Comparison of ENCODE assay signal across 23 cellular contexts in genomic region chr13:30850867-30851211, GRCh38. TPM values are rescaled to one million over a fixed set of nuclear protein-coding genes. Genes with fewer than 3 reads are reported as not detected.
DNase-seq lines count a peak whose midpoint lies in the region; FAIRE-seq and TF ChIP-seq lines count a peak whose summit lies in the region.
"Had no signal": no experiment of that assay in that cellular context is flagged by ENCODE, and none has a peak within 500 bp of the region (broad histone marks: within the 10 kb centered on the region; RNA-seq: fewer than 3 reads in every experiment).

No MANE protein-coding gene starts in this region.

- peak overlapping the region; percentile 73 for H3K27ac Mint-ChIP-seq in astrocyte (ENCODE audit: unreplicated experiment)
- H3K27ac Mint-ChIP-seq: B cell; CD4-positive, alpha-beta T cell; CD8-positive, alpha-beta T cell had no signal

- H3F3A ChIP-seq in GM23248 (ENCODE audit: insufficient read depth): peaks cover 43% of the 10 kb centered on the region
- H3F3A ChIP-seq in smooth muscle cell (ENCODE audit: low read depth): peaks cover 34% of the 10 kb centered on the region

- no peaks in the 10 kb centered on the region for H3K9me3 ChIP-seq in GM23248 (ENCODE audit: low read depth)
- H3K9me3 ChIP-seq in astrocyte (ENCODE audit: insufficient read depth, low read depth, low read length): no peaks in the 10 kb centered on the region
- no peaks in the 10 kb centered on the region for H3K9me3 ChIP-seq in smooth muscle cell (replicated peaks; ENCODE audit: low read depth)
- H3K9me3 ChIP-seq: A549, Caco-2 had no signal

- TF ChIP-seq CTCF in astrocyte (IDR thresholded peaks at IDR 0.05; ENCODE audit: insufficient read depth, low read depth, low read length) (no peak), smooth muscle cell (IDR thresholded peaks at IDR 0.05; ENCODE audit: borderline replicate concordance, insufficient read depth, poor library complexity, severe bottlenecking) (no peak)

- in situ Hi-C loops in GM23248 (cut with MboI): no loop called here

- FAIRE-seq in astrocyte (lab: Jason Lieb, UNC): no peak
- FAIRE-seq: A549, D721Med, G401.6, GM19239 had no signal

- peak overlapping the region; percentile 15 for H3K4me2 ChIP-seq in GM23248 (ENCODE audit: unreplicated experiment)
- H3K4me2 ChIP-seq in astrocyte (ENCODE audit: low read length): no peak overlapping the region
- H3K4me2 ChIP-seq in smooth muscle cell: peak overlapping the region; percentile 20
- H3K4me2 ChIP-seq: A549 had no signal

- H4K20me1 ChIP-seq in GM23248 (ENCODE audit: insufficient read depth) (no peaks in the 10 kb centered on the region), astrocyte (ENCODE audit: insufficient read depth, low read length) (no peaks in the 10 kb centered on the region), smooth muscle cell (ENCODE audit: low read depth) (no peaks in the 10 kb centered on the region)

- no peaks in the 10 kb centered on the region for H3K36me3 Mint-ChIP-seq in astrocyte (ENCODE audit: low read depth, unreplicated experiment)
- H3K36me3 Mint-ChIP-seq: CD8-positive, alpha-beta T cell had no signal

- H3K27me3 Mint-ChIP-seq in astrocyte (ENCODE audit: low read depth, unreplicated experiment): no peaks in the 10 kb centered on the region
- H3K27me3 Mint-ChIP-seq: B cell had no signal

- H3K36me3 ChIP-seq in GM23248 (ENCODE audit: low read depth): no peaks in the 10 kb centered on the region
- no peaks in the 10 kb centered on the region for H3K36me3 ChIP-seq in astrocyte (ENCODE audit: insufficient read depth, low read length)
- H3K36me3 ChIP-seq in smooth muscle cell (ENCODE audit: low read depth): no peaks in the 10 kb centered on the region
- H3K36me3 ChIP-seq: BLaER1 treated with 17β-estradiol and CSF1 and Interleukin-3, amounts not matched to agents 10 nM and 100 nM had no signal

- H3K27ac ChIP-seq in GM23248 (peak overlapping the region; percentile 86), astrocyte (ENCODE audit: low read depth, low read length) (no peak overlapping the region), smooth muscle cell (ENCODE audit: low read depth) (peak overlapping the region; percentile 54)
- H3K27ac ChIP-seq: 22Rv1; A549; BLaER1 treated with 17β-estradiol and CSF1 and Interleukin-3, amounts not matched to agents 10 nM and 100 nM; C4-2B had no signal

- H3K9ac ChIP-seq in GM23248 (peak overlapping the region; percentile 51), astrocyte (ENCODE audit: low read length) (no peak overlapping the region), smooth muscle cell (ENCODE audit: low read depth) (no peak overlapping the region)
- H3K9ac ChIP-seq: BLaER1 treated with 17β-estradiol and CSF1 and Interleukin-3, amounts not matched to agents 10 nM and 100 nM had no signal

- peaks cover 6% of the 10 kb centered on the region for H3K9me3 Mint-ChIP-seq in astrocyte (ENCODE audit: unreplicated experiment)
- H3K9me3 Mint-ChIP-seq: CD4-positive, alpha-beta T cell; CD8-positive, alpha-beta T cell had no signal

- H3K4me1 ChIP-seq in GM23248 (ENCODE audit: insufficient read depth) (peaks cover 32% of the 10 kb centered on the region), astrocyte (ENCODE audit: insufficient read depth, low read length) (peaks cover 30% of the 10 kb centered on the region), smooth muscle cell (ENCODE audit: low read depth) (peaks cover 7% of the 10 kb centered on the region)

- H3K79me2 ChIP-seq in GM23248 (ENCODE audit: insufficient read depth) (no peaks in the 10 kb centered on the region), astrocyte (ENCODE audit: insufficient read depth, low read length) (no peaks in the 10 kb centered on the region), smooth muscle cell (ENCODE audit: low read depth) (no peaks in the 10 kb centered on the region)

- H2AFZ ChIP-seq in GM23248 (no peak overlapping the region), astrocyte (ENCODE audit: low read depth, low read length) (no peak overlapping the region), smooth muscle cell (ENCODE audit: low read depth) (no peak overlapping the region)

- DNase-seq in DMS53 (lab: John Stamatoyannopoulos, UW) (peak; percentile 29), DMS53 treated with DMSO at 0.1 percent for 48 hours (lab: John Stamatoyannopoulos, UW; ENCODE audit: unreplicated experiment) (no peak), GM23248 (peak; percentile 61), astrocyte (ENCODE audit: low read depth) (no peak), smooth muscle cell (lab: John Stamatoyannopoulos, UW; ENCODE audit: unreplicated experiment) (no peak), hippocampal formation (lab: John Stamatoyannopoulos, UW) (no peak), NCI-H748 treated with DMSO at 0.1 percent for 48 hours (lab: John Stamatoyannopoulos, UW) (no peak)
- DNase-seq: AML-193; Caco-2; Calu3; CD4-positive, alpha-beta T cell; CD8-positive, alpha-beta T cell; DMS79 treated with DMSO at 0.1 percent for 48 hours; GF-D8 had no signal

- H3K27me3 ChIP-seq in GM23248 (replicated peaks; ENCODE audit: insufficient read depth) (no peaks in the 10 kb centered on the region), astrocyte (ENCODE audit: insufficient read depth, low read length) (no peaks in the 10 kb centered on the region), smooth muscle cell (ENCODE audit: low read depth) (no peaks in the 10 kb centered on the region)

- no peaks in the 10 kb centered on the region for H3K9me2 ChIP-seq in GM23248 (ENCODE audit: insufficient read depth)

- no peak overlapping the region for H3K4me3 ChIP-seq in GM23248
- no peak overlapping the region for H3K4me3 ChIP-seq in astrocyte (ENCODE audit: insufficient read depth, low read depth, low read length)
- no peak overlapping the region for H3K4me3 ChIP-seq in smooth muscle cell
- H3K4me3 ChIP-seq: A549; BLaER1 treated with 17β-estradiol and CSF1 and Interleukin-3, amounts not matched to agents 10 nM and 100 nM had no signal

- peaks cover 48% of the 10 kb centered on the region for H3K4me1 Mint-ChIP-seq in astrocyte (ENCODE audit: low read depth, unreplicated experiment)

- H3K4me3 Mint-ChIP-seq in astrocyte (ENCODE audit: unreplicated experiment): no peak overlapping the region
- H3K4me3 Mint-ChIP-seq: B cell; CD4-positive, alpha-beta T cell; CD8-positive, alpha-beta T cell had no signal

RNA-seq across cellular contexts. Expression of gene MEDAG, which starts 55.2 kb away (rescaled TPM):
- total RNA-seq in GM23248 (2014; rRNA removed; shearing (Covaris generic)): 228 and 243 TPM in 2 replicates
- polyA plus RNA-seq in GM23248 (2016; fragmentation: Nextera tagmentation; extraction: Ambion mirVana): 84.9 and 86.0 TPM in 2 replicates
- total RNA-seq in astrocyte: 1.2 and 1.5 TPM in 2 replicates
- total RNA-seq in smooth muscle cell: not detected in 2 replicates
- not detected in 2 replicates for polyA plus RNA-seq in smooth muscle cell
- total RNA-seq: A172; B cell; Caco-2; CD4-positive, alpha-beta T cell; CD8-positive, alpha-beta T cell had no signal

Comparison
In these comparisons a context has a peak if more than half of its experiments do, and no peak if none do; other contexts are left out.
1. DNase-seq: peak in DMS53 (single experiment) and GM23248 (single experiment); none in DMS53 treated with DMSO at 0.1 percent for 48 hours (single experiment), astrocyte (single experiment), smooth muscle cell (single experiment), hippocampal formation (0 of 2) and NCI-H748 treated with DMSO at 0.1 percent for 48 hours (single experiment).
2. RNA of gene MEDAG, which starts 55.2 kb away (total RNA-seq): 228 to 243 TPM in GM23248; 1.2 to 1.5 TPM in astrocyte and not detected in smooth muscle cell; every median in the first group is over 10 times any median in the second.